ENCODE assay signal across 27 cellular contexts in genomic region chr2:71496156-71496770, GRCh38. TPM values are rescaled to one million over a fixed set of nuclear protein-coding genes. Genes with fewer than 3 reads are reported as not detected.
DNase-seq lines count a peak whose midpoint lies in the region; TF ChIP-seq lines count a peak whose summit lies in the region.
"Had no signal": no experiment of that assay in that cellular context is flagged by ENCODE, and none has a peak within 500 bp of the region (broad histone marks: within the 10 kb centered on the region; RNA-seq: fewer than 3 reads in every experiment).

No MANE protein-coding gene starts in this region.

- no peak overlapping the region for H4K91ac ChIP-seq in trophoblast cell (ENCODE audit: low read depth, low read length)

- no peak overlapping the region for H3K23ac ChIP-seq in trophoblast cell (ENCODE audit: low read length)

- TF ChIP-seq EP300 in transverse colon (IDR thresholded peaks at IDR 0.05; ENCODE audit: low read depth), result no peak

- H3K4me3 ChIP-seq in H7 (ENCODE audit: insufficient read depth, low read depth, low read length) (no peak overlapping the region), trophoblast cell (ENCODE audit: low read depth, low read length) (no peak overlapping the region), transverse colon (no peak overlapping the region), testis (no peak overlapping the region)
- H3K4me3 ChIP-seq: cardiac muscle cell had no signal

- no peak overlapping the region for H3K27ac Mint-ChIP-seq in nephron progenitor cell
- H3K27ac Mint-ChIP-seq: activated naive CD4-positive, alpha-beta T cell treated with anti-CD3 and anti-CD28 coated beads, Interleukin-2, amount 50 U/mL, for 72 hours; activated T-helper 17 cell treated with anti-CD3 and anti-CD28 coated beads, Interleukin-2, amount 50 U/mL, for 72 hours; B cell; dendritic cell treated with granulocyte-macrophage colony-stimulating factor and Interleukin-4, amounts not matched to agents 40 ng/mL and 50 ng/mL, for 4 days; natural killer cell had no signal

- no peak overlapping the region for H2BK120ac ChIP-seq in trophoblast cell (ENCODE audit: insufficient read depth, low read length, poor library complexity)

- H3K27me3 ChIP-seq in H7 (ENCODE audit: control insufficient read depth, insufficient read depth, low read length) (no peaks in the 10 kb centered on the region), trophoblast cell (ENCODE audit: insufficient read depth, low read length) (no peaks in the 10 kb centered on the region), transverse colon (no peaks in the 10 kb centered on the region), testis (no peaks in the 10 kb centered on the region)
- H3K27me3 ChIP-seq: cardiac muscle cell had no signal

- H3K36me3 ChIP-seq in H7 (replicated peaks; ENCODE audit: control insufficient read depth, insufficient read depth, low read length), result no peaks in the 10 kb centered on the region
- peaks cover 0 to 5% of the 10 kb centered on the region in 2 experiments for H3K36me3 ChIP-seq in trophoblast cell (ENCODE audit: control insufficient read depth in 1 of 2, insufficient read depth in 2 of 2, low read length in 2 of 2)
- H3K36me3 ChIP-seq in transverse colon, result no peaks in the 10 kb centered on the region
- H3K36me3 ChIP-seq in testis (ENCODE audit: low read depth, missing control alignments), result no peaks in the 10 kb centered on the region
- H3K36me3 ChIP-seq: cardiac muscle cell had no signal

- no CpG with 5 or more reads among the region's 9 CpGs for WGBS in trophoblast cell (ENCODE audit: extremely low coverage, insufficient coverage, insufficient read length)
- WGBS in transverse colon (ENCODE audit: low coverage in 1 of 2), 2 donors, result 61% methylated on average over 9 of the region's 9 CpGs; no CpG with 5 or more reads in 1 of the 2 donors
- 75 to 81% methylated on average over 9 of the region's 9 CpGs for WGBS in testis, 2 donors

- H3K79me2 ChIP-seq in trophoblast cell (ENCODE audit: control insufficient read depth, insufficient read depth, low read length, poor library complexity), result no peaks in the 10 kb centered on the region

- H3K27me3 Mint-ChIP-seq in nephron progenitor cell (ENCODE audit: low read depth, poor library complexity), result peaks cover 4% of the 10 kb centered on the region
- H3K27me3 Mint-ChIP-seq: dendritic cell treated with granulocyte-macrophage colony-stimulating factor and Interleukin-4, amounts not matched to agents 40 ng/mL and 50 ng/mL, for 4 days had no signal

- H3K79me1 ChIP-seq in trophoblast cell (ENCODE audit: low read length), result peaks cover 18% of the 10 kb centered on the region

- H3K9ac ChIP-seq in trophoblast cell (ENCODE audit: low read length), result no peak overlapping the region
- H3K9ac ChIP-seq: SK-N-SH had no signal

- H4K12ac ChIP-seq in trophoblast cell (ENCODE audit: low read depth, low read length), result no peak overlapping the region

- TF ChIP-seq POLR2A in transverse colon (IDR thresholded peaks at IDR 0.05) (no peak), testis (IDR thresholded peaks at IDR 0.05) (no peak)

- no peak overlapping the region for H2BK5ac ChIP-seq in trophoblast cell (ENCODE audit: low read depth, low read length, poor library complexity)

- peak; percentile 70 for DNase-seq in H7
- peak; percentile 38 to 40 for DNase-seq in dermis microvascular lymphatic vessel endothelial cell (ENCODE audit: low read depth in 2 of 2)
- peak; percentile 43 for DNase-seq in iPS-NIHi11 (ENCODE audit: low spot score)
- no peak for DNase-seq in trophoblast cell
- DNase-seq in nephron progenitor cell, result no peak
- no peak for DNase-seq in transverse colon
- no peak for DNase-seq in NCI-H2196 (lab: John Stamatoyannopoulos, UW; ENCODE audit: unreplicated experiment)
- no peak for DNase-seq in testis
- DNase-seq: activated CD4-positive, alpha-beta T cell treated with anti-CD3 and anti-CD28 coated beads, Interleukin-2, amount 50 U/mL, for 1 hour; anterior cingulate cortex; CD8-positive, alpha-beta memory T cell; DMS153; glutamatergic neuron; left colon; midbrain; natural killer cell; NCI-H1694; NCI-H2171 treated with DMSO at 0.1 percent for 48 hours; NCI-H524 treated with DMSO at 0.1 percent for 48 hours; SK-N-SH; stimulated activated CD8-positive, alpha-beta memory T cell treated with anti-CD3 and anti-CD28 coated beads, Interleukin-4, amount 100 ng/mL, for 48 hours had no signal

- no peaks in the 10 kb centered on the region for H3K36me3 Mint-ChIP-seq in nephron progenitor cell (ENCODE audit: low read depth)
- H3K36me3 Mint-ChIP-seq: activated naive CD4-positive, alpha-beta T cell treated with anti-CD3 and anti-CD28 coated beads, Interleukin-2, amount 50 U/mL, for 72 hours; CD8-positive, alpha-beta memory T cell; natural killer cell had no signal

- no peak overlapping the region for H3K4me2 ChIP-seq in trophoblast cell (ENCODE audit: low read length)
- H3K4me2 ChIP-seq: SK-N-SH had no signal

- peak overlapping the region; percentile 54 for H3K18ac ChIP-seq in trophoblast cell (ENCODE audit: low read length)

- H3K9me3 ChIP-seq in trophoblast cell (ENCODE audit: insufficient read depth, low read depth, low read length), result no peaks in the 10 kb centered on the region
- H3K9me3 ChIP-seq in transverse colon, result no peaks in the 10 kb centered on the region
- no peaks in the 10 kb centered on the region for H3K9me3 ChIP-seq in testis
- H3K9me3 ChIP-seq: SK-N-SH had no signal

- in situ Hi-C loops in transverse colon (cut with MboI; ENCODE audit: low pct_ligation_motif_present in 1 of 4, low pct_unique_long_range_greater_than_20kb in 1 of 4, low sequenced_read_pairs in 3 of 4), result no loop called here

- TF ChIP-seq CTCF in nephron progenitor cell (IDR thresholded peaks at IDR 0.05) (no peak), transverse colon (IDR thresholded peaks at IDR 0.05) (no peak), testis (IDR thresholded peaks at IDR 0.05) (no peak)

- H3K4ac ChIP-seq in trophoblast cell (ENCODE audit: low read depth, low read length), result no peak overlapping the region

- H3K4me1 ChIP-seq in trophoblast cell (ENCODE audit: control insufficient read depth in 1 of 2, insufficient read depth in 2 of 2, low read length in 2 of 2), result peaks cover 18 to 25% of the 10 kb centered on the region in 2 experiments
- no peaks in the 10 kb centered on the region for H3K4me1 ChIP-seq in transverse colon
- H3K4me1 ChIP-seq in testis, result no peaks in the 10 kb centered on the region

- H3K4me1 Mint-ChIP-seq in nephron progenitor cell, result peaks cover 5% of the 10 kb centered on the region
- H3K4me1 Mint-ChIP-seq: activated T-helper 17 cell treated with anti-CD3 and anti-CD28 coated beads, Interleukin-2, amount 50 U/mL, for 72 hours; B cell; CD8-positive, alpha-beta memory T cell; natural killer cell had no signal

- intact Hi-C loops in transverse colon (cut with DNase I; ENCODE audit: low total_unique reads), result no loop called here
- intact Hi-C loops in testis (cut with DNase I; ENCODE audit: low total_unique reads), result no loop called here

- H2AK5ac ChIP-seq in trophoblast cell (ENCODE audit: low read length), result no peak overlapping the region

- no peak overlapping the region for H3K14ac ChIP-seq in trophoblast cell (ENCODE audit: low read length)

- no peak overlapping the region for H4K8ac ChIP-seq in trophoblast cell (ENCODE audit: low read depth, low read length)

- H3K4me3 Mint-ChIP-seq in nephron progenitor cell, result no peak overlapping the region
- H3K4me3 Mint-ChIP-seq: activated T-helper 17 cell treated with anti-CD3 and anti-CD28 coated beads, Interleukin-2, amount 50 U/mL, for 72 hours; B cell; CD8-positive, alpha-beta memory T cell; dendritic cell treated with granulocyte-macrophage colony-stimulating factor and Interleukin-4, amounts not matched to agents 40 ng/mL and 50 ng/mL, for 4 days; natural killer cell had no signal

- no peaks in the 10 kb centered on the region for H3K9me3 Mint-ChIP-seq in nephron progenitor cell
- H3K9me3 Mint-ChIP-seq: activated naive CD4-positive, alpha-beta T cell treated with anti-CD3 and anti-CD28 coated beads, Interleukin-2, amount 50 U/mL, for 72 hours; activated T-helper 17 cell treated with anti-CD3 and anti-CD28 coated beads, Interleukin-2, amount 50 U/mL, for 72 hours; CD8-positive, alpha-beta memory T cell; dendritic cell treated with granulocyte-macrophage colony-stimulating factor and Interleukin-4, amounts not matched to agents 40 ng/mL and 50 ng/mL, for 4 days; natural killer cell had no signal

- H3K27ac ChIP-seq in trophoblast cell (ENCODE audit: low read depth, low read length), result no peak overlapping the region
- no peak overlapping the region for H3K27ac ChIP-seq in transverse colon
- no peak overlapping the region for H3K27ac ChIP-seq in testis
- H3K27ac ChIP-seq: cardiac muscle cell had no signal

- H2BK12ac ChIP-seq in trophoblast cell (ENCODE audit: low read length), result no peak overlapping the region

- H2AFZ ChIP-seq in trophoblast cell (ENCODE audit: insufficient read depth, low read length, poor library complexity), result no peak overlapping the region

RNA-seq across cellular contexts. Expression of gene DYSF, which starts 42.9 kb away (rescaled TPM):
- total RNA-seq in H7 (2014; rRNA removed; shearing (Covaris generic)), result 7.4 and 9.5 TPM in 2 replicates
- total RNA-seq in dermis microvascular lymphatic vessel endothelial cell, result 47.2 and 85.9 TPM in 2 replicates
- polyA plus RNA-seq in trophoblast cell (2013), result 39.9 and 45.3 TPM in 2 replicates
- total RNA-seq in transverse colon, result 10 to 100 TPM in 2 of 4 donors, 1 to 10 TPM in 2; 3.7 to 18.7 (median 10.6) TPM
- 1 to 10 TPM; 6.8 to 8.9 TPM for total RNA-seq in testis
- polyA plus RNA-seq in testis (ENCODE audit: insufficient read depth, low read depth, low replicate concordance), result 10.9 TPM
- total RNA-seq: T-helper 2 cell treated with Interferon-gamma antibody and Interleukin-4, amounts not matched to agents 100 ng/mL and 5 ng/mL, for 36 hours had no signal

Comparison
In these comparisons a context has a peak if more than half of its experiments do, and no peak if none do; other contexts are left out.
1. DNase-seq: peak in H7 (single experiment), dermis microvascular lymphatic vessel endothelial cell (2 of 2) and iPS-NIHi11 (single experiment); none in trophoblast cell (0 of 2), nephron progenitor cell (single experiment), transverse colon (single experiment), NCI-H2196 (single experiment) and testis (single experiment).